Comparison of ENCODE assay signal across 14 cellular contexts in the genomic region with DNA sequence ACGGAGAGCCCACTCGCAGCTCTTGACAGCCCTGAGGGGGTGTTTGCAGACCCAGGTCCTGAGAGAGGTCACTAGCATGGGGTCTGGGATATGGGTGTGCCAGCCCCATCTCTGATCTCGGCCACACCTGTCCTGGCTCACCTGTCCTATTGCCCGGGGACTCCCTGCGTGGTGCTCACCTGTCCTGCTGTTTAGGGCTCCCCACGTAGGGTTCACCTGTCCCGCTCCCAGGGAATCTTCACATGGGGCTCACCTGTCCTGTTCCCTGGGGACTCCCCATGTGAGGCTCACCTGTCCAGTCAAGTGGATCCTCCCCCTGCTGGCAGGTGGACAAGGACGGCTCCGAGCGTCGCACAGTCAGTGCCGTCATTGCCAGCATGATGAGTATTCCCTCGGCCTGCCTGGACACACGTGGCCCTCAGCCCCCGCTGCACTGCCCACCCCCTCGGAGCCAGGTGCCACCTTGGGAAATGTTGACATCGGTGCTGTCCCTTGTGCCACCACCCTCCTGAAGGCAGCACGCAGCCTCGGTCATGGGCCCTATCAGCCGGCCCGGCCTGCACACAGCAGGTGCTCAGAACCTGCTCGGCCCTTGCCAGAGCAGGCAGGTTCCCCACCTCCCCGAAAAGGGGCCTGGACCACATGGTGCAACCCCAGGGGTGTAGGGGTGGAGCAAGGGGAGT. TPM values are rescaled to one million over a fixed set of nuclear protein-coding genes. Genes with fewer than 3 reads are reported as not detected.
DNase-seq lines count a peak whose midpoint lies in the region; ATAC-seq and TF ChIP-seq lines count a peak whose summit lies in the region.
"Had no signal": no experiment of that assay in that cellular context is flagged by ENCODE, and none has a peak within 500 bp of the region (broad histone marks: within the 10 kb centered on the region; RNA-seq: fewer than 3 reads in every experiment).

No MANE protein-coding gene starts in this region.

- no peaks in the 10 kb centered on the region for H3K36me3 ChIP-seq in BLaER1
- H3K36me3 ChIP-seq: SJCRH30 had no signal

- H3K4me2 ChIP-seq in BLaER1: peak overlapping the region; percentile 44; the same call in 1 of the 2 replicates

- no peak for TF ChIP-seq CTCF in coronary artery (IDR thresholded peaks at IDR 0.05)

- no peaks in the 10 kb centered on the region for H3K9me3 ChIP-seq in BLaER1
- H3K9me3 ChIP-seq: SJCRH30 had no signal

- H3K36me3 Mint-ChIP-seq in memory B cell: no peaks in the 10 kb centered on the region

- DNase-seq in NCI-H1417 (lab: John Stamatoyannopoulos, UW) (peak; percentile 51 to 79 (median 73)), NCI-H1417 treated with DMSO at 0.1 percent for 48 hours (lab: John Stamatoyannopoulos, UW) (no peak), NCI-H774 (lab: John Stamatoyannopoulos, UW) (peak; percentile 18), memory B cell (ENCODE audit: low spot score in 2 of 2) (no peak), cerebellum (ENCODE audit: low spot score) (no peak), coronary artery (ENCODE audit: low spot score) (no peak)
- DNase-seq: 8988T; central memory CD4-positive, alpha-beta T cell; NCI-H1092; SJCRH30 had no signal

- peak overlapping the region; percentile 59 for H3K4me3 Mint-ChIP-seq in memory B cell
- H3K4me3 Mint-ChIP-seq: stimulated activated naive CD8-positive, alpha-beta T cell treated with anti-CD3 and anti-CD28 coated beads, Interleukin-15, Interleukin-2, amounts not matched to agents 100 ng/mL and 50 ng/mL, for 24 hours had no signal

- H3K27ac Mint-ChIP-seq in memory B cell: no peak overlapping the region
- H3K27ac Mint-ChIP-seq: stimulated activated naive CD8-positive, alpha-beta T cell treated with anti-CD3 and anti-CD28 coated beads, Interleukin-15, Interleukin-2, amounts not matched to agents 100 ng/mL and 50 ng/mL, for 24 hours had no signal

- H3K27me3 Mint-ChIP-seq in memory B cell: peaks cover 5% of the 10 kb centered on the region
- H3K27me3 Mint-ChIP-seq: stimulated activated naive CD8-positive, alpha-beta T cell treated with anti-CD3 and anti-CD28 coated beads, Interleukin-15, Interleukin-2, amounts not matched to agents 100 ng/mL and 50 ng/mL, for 24 hours had no signal

- H3K4me3 ChIP-seq in BLaER1 (no peak overlapping the region), coronary artery (no peak overlapping the region)
- H3K4me3 ChIP-seq: SJCRH30 had no signal

- H3K9me3 Mint-ChIP-seq in memory B cell: no peaks in the 10 kb centered on the region
- H3K9me3 Mint-ChIP-seq: stimulated activated naive CD8-positive, alpha-beta T cell treated with anti-CD3 and anti-CD28 coated beads, Interleukin-15, Interleukin-2, amounts not matched to agents 100 ng/mL and 50 ng/mL, for 24 hours had no signal

- ATAC-seq in memory B cell (ENCODE audit: low read depth) (no peak), GM18868 (IDR thresholded peaks at IDR 0.05; ENCODE audit: unreplicated experiment) (no peak)

- peaks cover 17% of the 10 kb centered on the region for H3K4me1 Mint-ChIP-seq in memory B cell

- no peak overlapping the region; the same call in 1 of the 2 replicates for H3K27ac ChIP-seq in BLaER1
- H3K27ac ChIP-seq in coronary artery: no peak overlapping the region
- H3K27ac ChIP-seq: SJCRH30 had no signal

- H4K20me1 ChIP-seq in BLaER1: no peaks in the 10 kb centered on the region

- H3K9ac ChIP-seq in BLaER1: no peak overlapping the region

- peaks cover 46% of the 10 kb centered on the region for H3K4me1 ChIP-seq in BLaER1

- no peaks in the 10 kb centered on the region for H3K27me3 ChIP-seq in BLaER1
- H3K27me3 ChIP-seq: SJCRH30 had no signal

RNA-seq across cellular contexts. Expression of gene SLC49A3, which starts 6.3 kb away (rescaled TPM):
- 0.36 TPM for total RNA-seq in cerebellum
- total RNA-seq: myocyte, SJCRH30 had no signal

RNA-seq across cellular contexts. Expression of gene MYL5, which starts 8.3 kb away (rescaled TPM):
- total RNA-seq in cerebellum: 5.3 TPM

RNA-seq across cellular contexts. Expression of gene ATP5ME, which starts 8.6 kb away (rescaled TPM):
- total RNA-seq in cerebellum: 67.2 TPM

RNA-seq across cellular contexts. Expression of gene PCGF3, which starts 23.0 kb away (rescaled TPM):
- total RNA-seq in cerebellum: 79.5 TPM

RNA-seq across cellular contexts. Expression of gene PDE6B, which starts 57.3 kb away (rescaled TPM):
- total RNA-seq in cerebellum: 4.8 TPM
- total RNA-seq: SJCRH30 had no signal

Comparison
In these comparisons a context has a peak if more than half of its experiments do, and no peak if none do; other contexts are left out.
1. DNase-seq: peak in NCI-H1417 (3 of 3) and NCI-H774 (single experiment); none in NCI-H1417 treated with DMSO at 0.1 percent for 48 hours (single experiment), memory B cell (0 of 2), cerebellum (single experiment) and coronary artery (single experiment).